ENCODE assay signal across 8 cellular contexts in the genomic region with DNA sequence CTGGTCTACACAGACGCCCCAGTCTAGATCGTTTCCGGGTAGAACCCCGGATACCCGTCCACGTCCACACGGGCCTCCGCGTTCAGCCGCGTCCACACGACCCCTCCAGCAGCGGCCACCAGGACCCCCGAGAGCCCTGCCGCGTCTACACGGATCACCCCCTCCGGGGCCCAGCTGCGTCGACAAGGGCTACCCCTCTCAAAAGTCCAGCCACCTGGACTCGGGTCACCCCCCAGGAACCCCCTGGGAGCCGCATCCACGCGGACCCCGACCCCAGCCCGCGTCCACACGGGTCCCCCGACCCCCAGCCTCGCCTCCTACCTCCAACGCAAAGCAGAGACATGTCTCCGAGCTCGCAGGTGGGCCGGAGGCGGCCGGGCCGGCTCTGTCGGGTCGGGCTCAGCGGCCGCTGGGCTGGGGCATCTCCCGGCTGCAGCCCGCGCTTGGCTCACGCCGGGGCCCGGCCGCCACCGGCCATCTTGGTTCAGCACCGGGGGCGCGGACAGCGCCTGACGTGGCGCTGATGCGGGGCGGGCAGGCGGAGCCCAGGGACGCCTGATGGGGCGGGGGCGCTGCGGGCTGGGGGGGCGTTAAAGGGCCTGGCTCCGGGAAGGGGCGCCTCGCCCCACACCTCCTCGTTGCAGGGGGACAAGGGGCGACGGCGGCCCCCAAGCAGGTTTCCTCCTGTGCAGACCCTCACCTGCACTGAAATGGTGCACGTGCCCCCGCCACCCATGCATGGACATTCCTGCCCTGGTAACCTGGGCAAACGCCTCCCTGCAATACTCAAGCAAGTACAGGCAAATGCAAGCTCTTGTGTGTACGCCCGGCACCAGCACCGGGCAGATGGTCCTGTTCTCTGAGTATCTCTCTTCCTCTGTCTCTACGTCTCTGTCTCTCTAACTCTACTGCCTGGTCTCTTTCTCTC. TPM values are rescaled to one million over a fixed set of nuclear protein-coding genes. Genes with fewer than 3 reads are reported as not detected.
DNase-seq lines count a peak whose midpoint lies in the region; ATAC-seq and TF ChIP-seq lines count a peak whose summit lies in the region.

A gene (minus strand): TSS at position 498 of the 928 bp plus-strand sequence. CDS start 155 bp downstream, at position 343.

- H3K27ac Mint-ChIP-seq in T-cell = peak within 1 kb of the TSS in 1 of 2 donors; percentile 40

- POLR2A ChIA-PET in HEK293T (lab: Yijun Ruan, JAX) = no interaction called here
- POLR2A ChIA-PET in T-cell (lab: Charles Lee) = no interaction called here

- H3K9me3 Mint-ChIP-seq in T-cell = no peaks in the 10 kb centered on the region

- no peaks in the 10 kb centered on the region for H3K36me3 Mint-ChIP-seq in T-cell

- CTCF ChIA-PET in HEK293T (lab: Yijun Ruan, JAX) (no interaction called here), T-cell (lab: Charles Lee) (interaction anchor here in 1 of 2 donors (0.6 kb wide), 1 partner anchor 66 kb away, joined by 3 read pairs; no protein-coding TSS in a partner anchor)

- peaks cover 51 to 74% of the 10 kb centered on the region in 2 donors for H3K27me3 Mint-ChIP-seq in T-cell

- peak within 1 kb of the TSS in 2 of 3 donors; percentile 25 to 56 for H3K4me3 Mint-ChIP-seq in T-cell

- no peaks in the 10 kb centered on the region for H3K9me3 ChIP-seq in iPS-18c (ENCODE audit: control insufficient read depth, insufficient read depth, low read length)

- peak; percentile 64 for DNase-seq in AG08395 (ENCODE audit: low spot score)
- DNase-seq in HEK293T (ENCODE audit: extremely low spot score) = peak; percentile 83
- peak in 32 of 34 experiments; percentile 12 to 63 (median 40) for DNase-seq in T-cell
- DNase-seq in stimulated activated CD4-positive, alpha-beta T cell treated with anti-CD3 and anti-CD28 coated beads, Interleukin-4, amount 100 ng/mL, for 24 hours = peak; percentile 50
- DNase-seq in inferior parietal cortex (ENCODE audit: extremely low spot score) = no peak
- no peak for DNase-seq in HPDE6-E6E7 (ENCODE audit: extremely low spot score)

- H3K4me1 Mint-ChIP-seq in T-cell = peaks cover 13 to 22% (median 14%) of the 10 kb centered on the region in 3 donors

- H3K4me3 ChIP-seq in iPS-18c (ENCODE audit: insufficient read depth, low read depth, low read length) = peak within 1 kb of the TSS; percentile 69

- peak; percentile 53 to 86 (median 65) for ATAC-seq in T-cell (replicated peaks in 1 of 4)

- peak within 1 kb of the TSS; percentile 44 for H3K27ac ChIP-seq in angular gyrus (ENCODE audit: low read depth, low read length)

TF ChIP-seq in HEK293T, 16 proteins besides CTCF, POLR2A, EP300 and RAD21:
- TF ChIP-seq L3MBTL2 (conservative IDR thresholded peaks at IDR 0.05) (no peak), CTBP1 (IDR thresholded peaks at IDR 0.05; ENCODE audit: borderline replicate concordance) (no peak), ARNT (IDR thresholded peaks at IDR 0.05) (no peak), ZNF384 (IDR thresholded peaks at IDR 0.05) (no peak), FOXK2 (IDR thresholded peaks at IDR 0.05) (no peak), SP1 (IDR thresholded peaks at IDR 0.05) (no peak)

RNA-seq across cellular contexts. Expression of the gene that starts here (rescaled TPM):
- under 1 TPM in 4 of 5 donors, not detected in 1; 0.07 to 0.18 (median 0.13) TPM for total RNA-seq in T-cell

Comparison
In these comparisons a context has a peak if more than half of its experiments do, and no peak if none do; other contexts are left out.
1. Peak in DNase-seq and ATAC-seq in T-cell; RNA of the gene not detected or under 1 TPM.
2. DNase-seq: peak in AG08395 (single experiment), HEK293T (single experiment) and stimulated activated CD4-positive, alpha-beta T cell treated with anti-CD3 and anti-CD28 coated beads, Interleukin-4, amount 100 ng/mL, for 24 hours (single experiment); none in inferior parietal cortex (single experiment) and HPDE6-E6E7 (single experiment).